21 cellular contexts compared by ENCODE assay signal in the genomic region with DNA sequence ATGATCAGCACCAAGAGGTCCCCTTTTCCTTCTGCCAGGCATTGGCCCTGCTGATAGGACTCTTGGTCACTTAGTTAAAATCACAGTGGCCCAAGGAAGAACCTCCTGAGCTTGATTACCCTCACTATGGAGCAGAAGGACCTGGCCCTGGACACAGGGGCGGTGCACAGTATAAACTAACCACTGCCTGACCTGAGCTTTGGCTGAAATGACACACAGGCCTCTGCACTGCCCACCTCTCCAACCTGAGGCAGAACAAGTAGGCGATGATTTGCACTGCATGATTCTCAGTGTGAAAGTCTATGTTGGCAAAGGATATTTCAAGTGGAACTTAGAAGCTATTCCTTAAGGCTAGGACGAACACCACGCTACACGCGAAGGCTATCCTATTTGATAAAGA. TPM values are rescaled to one million over a fixed set of nuclear protein-coding genes. Genes with fewer than 3 reads are reported as not detected.
DNase-seq lines count a peak whose midpoint lies in the region; TF ChIP-seq lines count a peak whose summit lies in the region.
"Had no signal": no experiment of that assay in that cellular context is flagged by ENCODE, and none has a peak within 500 bp of the region (broad histone marks: within the 10 kb centered on the region; RNA-seq: fewer than 3 reads in every experiment).

No MANE protein-coding gene starts in this region.

- no peaks in the 10 kb centered on the region for H3K9me3 ChIP-seq in mesodermal cell (ENCODE audit: control insufficient read depth, low read length)
- no peaks in the 10 kb centered on the region for H3K9me3 ChIP-seq in thyroid gland
- H3K9me3 ChIP-seq: SJCRH30 had no signal

- intact Hi-C loops in Calu3 (cut with micrococcal nuclease; ENCODE audit: unreplicated experiment) (no loop called here), thyroid gland (cut with DNase I) (no loop called here)

- H3K4me1 Mint-ChIP-seq in Calu3 (ENCODE audit: low read depth, unreplicated experiment): peaks cover 3% of the 10 kb centered on the region
- H3K4me1 Mint-ChIP-seq: B cell had no signal

- H3K27ac Mint-ChIP-seq in Calu3 (ENCODE audit: unreplicated experiment): peak overlapping the region; percentile 28
- H3K27ac Mint-ChIP-seq: B cell; CD8-positive, alpha-beta T cell had no signal

- 76 to 100% methylated on average over 1 to 2 of the region's 6 CpGs for WGBS in mesodermal cell (ENCODE audit: insufficient coverage in 2 of 2), 2 experiments
- 56 to 70% methylated on average over 6 of the region's 6 CpGs for WGBS in thyroid gland, 2 donors

- TF ChIP-seq CTCF in Calu3 (IDR thresholded peaks at IDR 0.05; ENCODE audit: unreplicated experiment) (no peak), thyroid gland (IDR thresholded peaks at IDR 0.05) (no peak)

- H3K36me3 ChIP-seq in mesodermal cell (ENCODE audit: control insufficient read depth, insufficient read depth, low read length) (peaks cover 98% of the 10 kb centered on the region), thyroid gland (peaks cover 42 to 56% of the 10 kb centered on the region in 2 donors)

- no peak for DNase-seq in Calu3
- peak; percentile 4 for DNase-seq in NCI-H226
- peak; percentile 44 to 53 for DNase-seq in thyroid gland
- DNase-seq in MV-4-11 (lab: John Stamatoyannopoulos, UW): no peak
- DNase-seq in AML-193 (lab: John Stamatoyannopoulos, UW): no peak
- DNase-seq in GOT3 (lab: John Stamatoyannopoulos, UW): no peak
- DNase-seq: ACHN; CD8-positive, alpha-beta T cell; GF-D8; NCI-H1436; NCI-H2029; NCI-H2171; NCI-H446 treated with DMSO at 0.1 percent for 48 hours; NK-92 treated with Interleukin-12 subunit alpha and Interleukin-12 subunit beta, amount 100 ng/mL, for 24 hours; RPMI8226; SJCRH30 had no signal

- TF ChIP-seq POLR2A in thyroid gland (IDR thresholded peaks at IDR 0.05): no peak

- no peak overlapping the region for H3K4me3 ChIP-seq in mesodermal cell (ENCODE audit: extremely low read depth, insufficient read depth, low read length, poor library complexity, severe bottlenecking)
- H3K4me3 ChIP-seq in thyroid gland (replicated peaks in 1 of 3): no peak overlapping the region
- H3K4me3 ChIP-seq: K562, SJCRH30 had no signal

- peak overlapping the region; percentile 3 for H3K27ac ChIP-seq in mesodermal cell (ENCODE audit: low read depth, low read length, severe bottlenecking)
- peak overlapping the region in 1 of 3 donors; percentile 71 for H3K27ac ChIP-seq in thyroid gland
- H3K27ac ChIP-seq: HL-60, SJCRH30 had no signal

- no TSS peak for BruUV-seq in Calu3 (replicated peaks; lab: Mats Ljungman, UMichigan)

- H3K36me3 Mint-ChIP-seq in Calu3 (ENCODE audit: insufficient read depth, unreplicated experiment): peaks cover 93% of the 10 kb centered on the region

- no peaks in the 10 kb centered on the region for H3K27me3 ChIP-seq in thyroid gland
- H3K27me3 ChIP-seq: SJCRH30 had no signal

- peaks cover 43% of the 10 kb centered on the region for H3K4me1 ChIP-seq in mesodermal cell (ENCODE audit: control insufficient read depth, insufficient read depth, low read length, poor library complexity, severe bottlenecking)
- peaks cover 10 to 11% of the 10 kb centered on the region in 2 donors for H3K4me1 ChIP-seq in thyroid gland

- CTCF ChIA-PET in Calu3 (lab: Charles Lee): interaction anchor here (1.1 kb wide), 1 partner anchor 49 kb away, joined by 3 read pairs; no protein-coding TSS in a partner anchor

- no peak overlapping the region for H3K4me3 Mint-ChIP-seq in Calu3 (ENCODE audit: low read depth, unreplicated experiment)
- H3K4me3 Mint-ChIP-seq: B cell; CD8-positive, alpha-beta T cell had no signal

- no peaks in the 10 kb centered on the region for H3K27me3 Mint-ChIP-seq in Calu3 (ENCODE audit: unreplicated experiment)
- H3K27me3 Mint-ChIP-seq: B cell had no signal

- H3K9me3 Mint-ChIP-seq in Calu3 (ENCODE audit: low read depth, unreplicated experiment): no peaks in the 10 kb centered on the region
- H3K9me3 Mint-ChIP-seq: CD8-positive, alpha-beta T cell had no signal

RNA-seq across cellular contexts. Expression of a gene that starts 48.5 kb away (rescaled TPM):
- total RNA-seq in Calu3 (2022): 250 and 266 TPM in 2 replicates
- polyA plus RNA-seq in mesodermal cell (2013, experiment 1 of 2): 244 TPM
- 240 TPM for polyA plus RNA-seq in mesodermal cell (2013, experiment 2 of 2)
- total RNA-seq in thyroid gland: 100 to 1,000 TPM; 134 to 155 (median 148) TPM
- total RNA-seq: OCI-LY7 had no signal

Comparison
In these comparisons a context has a peak if more than half of its experiments do, and no peak if none do; other contexts are left out.
1. DNase-seq: peak in NCI-H226 (single experiment) and thyroid gland (2 of 2); none in Calu3 (single experiment), MV-4-11 (single experiment), AML-193 (0 of 2) and GOT3 (single experiment).